9 cellular contexts compared by ENCODE assay signal in the genomic region with DNA sequence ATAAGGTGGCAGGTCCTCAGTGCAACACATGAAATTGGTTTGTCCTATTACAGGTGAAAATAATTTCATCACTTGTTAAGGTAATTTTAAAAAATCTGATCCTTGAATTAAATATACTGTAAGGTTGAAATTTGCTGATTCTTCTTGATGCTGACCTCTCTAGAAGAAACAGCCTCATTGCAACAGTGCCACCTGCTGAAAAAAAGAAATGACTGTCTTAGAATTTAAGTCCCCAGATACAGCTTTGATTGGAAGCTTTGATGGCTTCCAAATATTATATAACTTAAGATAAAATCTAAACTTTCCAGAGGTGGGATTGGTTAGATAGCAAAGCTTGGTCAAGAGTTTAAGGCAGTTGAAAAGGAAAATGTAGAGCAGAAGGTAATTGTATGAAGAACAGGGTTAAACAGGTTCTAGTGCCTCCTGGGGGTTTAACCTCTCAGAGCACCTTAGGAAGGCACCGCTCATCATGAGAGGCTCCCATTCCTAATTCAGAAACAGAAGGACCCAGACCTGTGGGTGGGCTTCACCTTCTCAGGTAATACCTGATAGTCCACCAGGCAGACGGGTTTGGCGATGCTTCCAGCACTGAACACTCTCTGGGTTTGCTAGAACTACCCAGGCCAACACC.
DNase-seq lines count a peak whose midpoint lies in the region; ATAC-seq, FAIRE-seq and TF ChIP-seq lines count a peak whose summit lies in the region.
"Had no signal": no experiment of that assay in that cellular context is flagged by ENCODE, and none has a peak within 500 bp of the region (broad histone marks: within the 10 kb centered on the region; RNA-seq: fewer than 3 reads in every experiment).

No MANE protein-coding gene starts in this region.

- FAIRE-seq in bronchial epithelial cell (lab: Jason Lieb, UNC), result no peak

- H3K27me3 Mint-ChIP-seq in progenitor cell of endocrine pancreas, result peaks cover 55% of the 10 kb centered on the region

- H3K27me3 ChIP-seq in bronchial epithelial cell (ENCODE audit: control insufficient read depth, insufficient read depth, low read length), result no peaks in the 10 kb centered on the region

- no peaks in the 10 kb centered on the region for H3K36me3 ChIP-seq in bronchial epithelial cell (ENCODE audit: control insufficient read depth, insufficient read depth, low read length)

- H3K4me3 Mint-ChIP-seq in progenitor cell of endocrine pancreas (ENCODE audit: low read depth), result no peak overlapping the region

- H3K9me3 Mint-ChIP-seq in progenitor cell of endocrine pancreas (ENCODE audit: low read depth), result no peaks in the 10 kb centered on the region

- TF ChIP-seq CTCF in GM10266 (IDR thresholded peaks at IDR 0.05; ENCODE audit: control insufficient read depth, insufficient read depth, low read depth, missing control alignments) (peak; percentile 11), bronchial epithelial cell (IDR thresholded peaks at IDR 0.05; ENCODE audit: insufficient read depth, low read length, severe bottlenecking) (peak; percentile 19), progenitor cell of endocrine pancreas (IDR thresholded peaks at IDR 0.05; ENCODE audit: unreplicated experiment) (peak; percentile 86)

- no peak overlapping the region for H3K4me3 ChIP-seq in bronchial epithelial cell (ENCODE audit: low read depth, low read length)

- H3K27ac Mint-ChIP-seq in progenitor cell of endocrine pancreas, result no peak overlapping the region

- H3K36me3 Mint-ChIP-seq in progenitor cell of endocrine pancreas (ENCODE audit: insufficient read depth), result no peaks in the 10 kb centered on the region

- DNase-seq in GM10266 (ENCODE audit: extremely low spot score), result no peak
- peak; percentile 46 for DNase-seq in NCI-H2029 (lab: John Stamatoyannopoulos, UW)
- peak; percentile 43 for DNase-seq in bronchial epithelial cell (ENCODE audit: low read depth)
- no peak for DNase-seq in progenitor cell of endocrine pancreas (ENCODE audit: low spot score, unreplicated experiment)
- DNase-seq in effector CD8-positive, alpha-beta T cell (lab: John Stamatoyannopoulos, UW), result no peak
- no peak for DNase-seq in NCI-H1694 (lab: John Stamatoyannopoulos, UW)
- DNase-seq: activated naive CD4-positive, alpha-beta T cell; NCI-H1048 had no signal

- H3K4me1 Mint-ChIP-seq in progenitor cell of endocrine pancreas (ENCODE audit: low read depth), result no peaks in the 10 kb centered on the region

- no peak for ATAC-seq in HG02981 (IDR thresholded peaks at IDR 0.05; ENCODE audit: unreplicated experiment)

Comparison
In these comparisons a context has a peak if more than half of its experiments do, and no peak if none do; other contexts are left out.
1. DNase-seq: peak in NCI-H2029 (single experiment) and bronchial epithelial cell (single experiment); none in GM10266 (single experiment), progenitor cell of endocrine pancreas (single experiment), effector CD8-positive, alpha-beta T cell (single experiment) and NCI-H1694 (single experiment).
2. CTCF ChIP-seq: peak in every context shown above with its lines; median percentile 86 in progenitor cell of endocrine pancreas; 19 in bronchial epithelial cell; 11 in GM10266.